In the genomic region with DNA sequence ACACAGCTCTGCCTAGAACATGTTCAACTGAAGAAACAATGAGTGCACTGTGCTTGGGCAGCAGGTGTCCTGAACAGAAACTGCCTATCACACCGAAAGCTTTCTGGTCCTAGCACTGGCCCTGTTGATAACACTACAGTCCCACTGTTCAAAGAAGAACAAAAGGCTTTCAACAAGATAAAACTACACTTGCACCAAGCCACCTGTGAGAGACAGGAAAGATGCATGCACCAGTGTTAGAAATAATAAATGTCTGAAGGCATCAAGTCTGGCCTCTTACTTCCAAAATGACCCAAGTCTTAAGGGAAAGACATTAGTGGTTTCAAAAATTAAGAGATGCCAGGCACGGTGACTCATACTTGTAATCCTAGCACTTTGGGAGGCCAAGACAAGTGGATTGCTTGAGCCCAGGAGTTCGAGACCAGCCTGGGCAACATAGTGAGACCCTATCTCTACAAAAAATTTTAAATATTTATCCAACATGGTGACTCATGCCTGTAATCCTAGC, we compare ENCODE assay signal across 10 cellular contexts.
DNase-seq lines count a peak whose midpoint lies in the region; ATAC-seq and TF ChIP-seq lines count a peak whose summit lies in the region.
"Had no signal": no experiment of that assay in that cellular context is flagged by ENCODE, and none has a peak within 500 bp of the region (broad histone marks: within the 10 kb centered on the region; RNA-seq: fewer than 3 reads in every experiment).

No MANE protein-coding gene starts in this region.

- TF ChIP-seq CTCF in retinal pigment epithelial cell (conservative IDR thresholded peaks at IDR 0.05; ENCODE audit: low read depth, low read length) = no peak

- DNase-seq in NCI-H526 treated with DMSO at 0.1 percent for 48 hours (lab: John Stamatoyannopoulos, UW) (peak; percentile 84), fibroblast of peridontal ligament (ENCODE audit: extremely low read depth) (peak; percentile 63), retinal pigment epithelial cell (ENCODE audit: low read depth) (peak; percentile 22), T-helper 9 cell (no peak), NCI-H2227 treated with DMSO at 0.1 percent for 48 hours (lab: John Stamatoyannopoulos, UW) (no peak)
- DNase-seq: DND-41; stimulated activated naive CD4-positive, alpha-beta T cell treated with Interleukin-2 at 50 U/mL for 16 hours had no signal

- H3K4me3 ChIP-seq in retinal pigment epithelial cell (ENCODE audit: low read length) = no peak overlapping the region

- ATAC-seq in GM18909 (IDR thresholded peaks at IDR 0.05; ENCODE audit: poor library complexity, unreplicated experiment) (peak; percentile 66), GM19328 (IDR thresholded peaks at IDR 0.05; ENCODE audit: unreplicated experiment) (no peak), GM21390 (IDR thresholded peaks at IDR 0.05; ENCODE audit: unreplicated experiment) (no peak)

Comparison
In these comparisons a context has a peak if more than half of its experiments do, and no peak if none do; other contexts are left out.
1. DNase-seq: peak in NCI-H526 treated with DMSO at 0.1 percent for 48 hours (single experiment), fibroblast of peridontal ligament (single experiment) and retinal pigment epithelial cell (single experiment); none in T-helper 9 cell (single experiment) and NCI-H2227 treated with DMSO at 0.1 percent for 48 hours (single experiment).